Comparison of ENCODE assay signal across 9 cellular contexts in the genomic region with DNA sequence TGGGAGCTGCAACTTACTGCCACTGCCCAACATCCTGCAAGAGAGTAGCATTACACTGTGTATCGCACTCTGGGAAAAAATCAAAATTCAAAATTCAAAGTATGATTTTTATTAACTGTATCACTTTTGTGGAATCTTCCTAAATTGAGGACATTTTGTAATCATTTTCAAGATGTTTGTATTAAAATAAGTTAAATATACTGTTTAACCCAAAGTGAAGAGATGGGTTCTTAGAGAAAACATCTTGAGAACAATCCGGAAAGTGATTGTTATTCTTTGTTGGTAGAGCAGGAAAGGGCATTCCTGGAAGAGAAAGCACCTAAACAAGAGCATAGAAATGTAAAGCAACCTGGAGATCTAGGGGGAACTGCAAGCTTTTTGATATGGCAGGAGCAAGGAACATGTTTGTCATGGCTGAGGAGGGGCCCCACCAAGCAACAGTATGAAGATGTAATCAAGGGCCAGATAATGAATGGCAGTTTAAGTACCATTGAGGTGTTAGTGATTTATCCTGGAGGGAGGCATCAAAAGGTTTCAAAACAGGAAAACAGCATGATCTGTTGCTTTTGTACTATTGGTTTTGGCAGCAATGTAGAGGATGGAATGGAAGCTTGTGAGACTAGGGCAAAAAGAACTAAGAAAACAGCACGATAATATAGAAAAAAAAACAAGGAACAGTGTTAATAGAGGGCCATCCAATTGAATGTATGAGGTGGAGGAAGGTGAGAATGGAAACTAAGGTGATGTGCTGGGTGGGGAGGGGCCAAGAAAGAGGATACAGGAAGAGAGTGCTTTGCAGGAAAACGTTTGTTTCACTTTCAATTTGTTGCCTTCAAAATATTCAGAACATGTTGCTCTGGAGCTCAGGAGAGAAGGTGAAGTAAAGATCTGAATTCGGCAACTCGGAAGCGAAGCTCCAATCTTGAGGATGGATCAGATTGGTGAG. TPM values are rescaled to one million over a fixed set of nuclear protein-coding genes. Genes with fewer than 3 reads are reported as not detected.
A peak's percentile ranks its signal among the peaks of the same experiment; 100 is the strongest.
DNase-seq lines count a peak whose midpoint lies in the region; ATAC-seq and TF ChIP-seq lines count a peak whose summit lies in the region.
"Had no signal": no experiment of that assay in that cellular context is flagged by ENCODE, and none has a peak within 500 bp of the region (broad histone marks: within the 10 kb centered on the region; RNA-seq: fewer than 3 reads in every experiment).

No MANE protein-coding gene starts in this region.

- peak overlapping the region; percentile 93 for H3K27ac Mint-ChIP-seq in stimulated activated naive B cell treated with anti-CD40 and anti-IgM and Interleukin-4, amounts not matched to agents 10 μg/mL and 1 μg/mL and 100 μg/mL, for 72 hours

- no peak for ATAC-seq in HCT116
- ATAC-seq in stimulated activated naive B cell treated with anti-CD40 and anti-IgM and Interleukin-4, amounts not matched to agents 10 μg/mL and 1 μg/mL and 100 μg/mL, for 72 hours (replicated peaks): peak; percentile 83 to 89

- no peak for TF ChIP-seq RAD21 in HCT116 (IDR thresholded peaks at IDR 0.05; ENCODE audit: low read depth)

- H3K79me2 ChIP-seq in HCT116 (ENCODE audit: insufficient read depth, low read length): no peaks in the 10 kb centered on the region

- no peaks in the 10 kb centered on the region for H4K20me1 ChIP-seq in HCT116 (ENCODE audit: insufficient read depth)

- H3K9ac ChIP-seq in HCT116 (ENCODE audit: low read length): no peak overlapping the region
- H3K9ac ChIP-seq in iPS-15b (ENCODE audit: low read depth, low read length): peak overlapping the region; percentile 55

- CTCF ChIA-PET in HCT116 (lab: Charles Lee): no interaction called here

- BruUV-seq in HCT116 (replicated peaks; lab: Mats Ljungman, UMichigan): no TSS peak

- H3K4me1 ChIP-seq in HCT116 (ENCODE audit: control insufficient read depth in 1 of 2, insufficient read depth in 2 of 2, low read length in 2 of 2) (peaks cover 0 to 7% of the 10 kb centered on the region in 2 experiments; a peak in 1 of 4 replicates), iPS-15b (ENCODE audit: control insufficient read depth, insufficient read depth, low read length) (peaks cover 19% of the 10 kb centered on the region)

- TF ChIP-seq POLR2A in HCT116 (IDR thresholded peaks at IDR 0.05; ENCODE audit: borderline replicate concordance, extremely low read depth, insufficient read depth, insufficient read length) (no peak), NB4 (IDR thresholded peaks at IDR 0.05; ENCODE audit: extremely low read depth, insufficient read length) (no peak)

- POLR2A ChIA-PET in HCT116 (lab: Charles Lee): no interaction called here

- H3K4me1 Mint-ChIP-seq in stimulated activated naive B cell treated with anti-CD40 and anti-IgM and Interleukin-4, amounts not matched to agents 10 μg/mL and 1 μg/mL and 100 μg/mL, for 72 hours: peaks cover 8 to 15% of the 10 kb centered on the region in 2 donors

- H3K36me3 ChIP-seq in HCT116 (ENCODE audit: control insufficient read depth in 1 of 2, insufficient read depth in 2 of 2, low read length in 2 of 2): no peaks in the 10 kb centered on the region
- no peaks in the 10 kb centered on the region for H3K36me3 ChIP-seq in iPS-15b (ENCODE audit: control insufficient read depth, insufficient read depth, low read length)

- H3K9me3 Mint-ChIP-seq in stimulated activated naive B cell treated with anti-CD40 and anti-IgM and Interleukin-4, amounts not matched to agents 10 μg/mL and 1 μg/mL and 100 μg/mL, for 72 hours: no peaks in the 10 kb centered on the region

- intact Hi-C loops in HCT116 (cut with micrococcal nuclease): no loop called here

- TF ChIP-seq CTCF in HCT116 (IDR thresholded peaks at IDR 0.05 in 2 of 3, conservative IDR thresholded peaks at IDR 0.05 in 1 of 3; ENCODE audit: borderline replicate concordance in 1 of 3, insufficient read depth in 1 of 3, low read depth in 2 of 3, low read length in 2 of 3) (no peak), NB4 (IDR thresholded peaks at IDR 0.05; ENCODE audit: low read depth, low read length) (no peak)

- peak overlapping the region; percentile 27 for H2AFZ ChIP-seq in HCT116 (ENCODE audit: low read depth, low read length, poor library complexity, severe bottlenecking)

- no peak overlapping the region for H3K27ac ChIP-seq in HCT116 (ENCODE audit: low read depth, low read length)
- H3K27ac ChIP-seq: C4-2B had no signal

- H3K9me2 ChIP-seq in HCT116 (ENCODE audit: insufficient read depth): no peaks in the 10 kb centered on the region

- no peaks in the 10 kb centered on the region for H3K27me3 ChIP-seq in HCT116 (ENCODE audit: insufficient read depth, low read length)
- H3K27me3 ChIP-seq in iPS-15b (ENCODE audit: control insufficient read depth, insufficient read depth, low read length): no peaks in the 10 kb centered on the region

- H3K4me3 ChIP-seq in HCT116 (replicated peaks in 1 of 2; ENCODE audit: low read depth in 1 of 2, low read length in 2 of 2) (no peak overlapping the region), NB4 (ENCODE audit: low read depth, low read length) (peak overlapping the region; percentile 61), iPS-15b (ENCODE audit: low read depth, low read length) (peak overlapping the region; percentile 52)

- DNase-seq in NCI-H2107 treated with DMSO at 0.1 percent for 48 hours (lab: John Stamatoyannopoulos, UW; ENCODE audit: unreplicated experiment): peak; percentile 43
- no peak for DNase-seq in NCI-H2107 (lab: John Stamatoyannopoulos, UW)
- no peak for DNase-seq in HCT116 (ENCODE audit: low read depth, low spot score)
- DNase-seq in NB4 (ENCODE audit: low read depth): peak; percentile 43
- DNase-seq in activated gamma-delta T cell treated with anti-CD3 and anti-CD28 coated beads, Interleukin-2, amount 50 U/mL, for 16 hours (ENCODE audit: low read depth): peak; percentile 15
- no peak for DNase-seq in stimulated activated naive B cell treated with anti-CD40 and anti-IgM and Interleukin-4, amounts not matched to agents 10 μg/mL and 1 μg/mL and 100 μg/mL, for 72 hours
- DNase-seq in anterior cingulate cortex (lab: John Stamatoyannopoulos, UW): no peak

- peaks cover 0 to 7% of the 10 kb centered on the region in 2 donors for H3K36me3 Mint-ChIP-seq in stimulated activated naive B cell treated with anti-CD40 and anti-IgM and Interleukin-4, amounts not matched to agents 10 μg/mL and 1 μg/mL and 100 μg/mL, for 72 hours

- peak overlapping the region; percentile 84 to 94 for H3K4me3 Mint-ChIP-seq in stimulated activated naive B cell treated with anti-CD40 and anti-IgM and Interleukin-4, amounts not matched to agents 10 μg/mL and 1 μg/mL and 100 μg/mL, for 72 hours

- H3K4me2 ChIP-seq in HCT116 (ENCODE audit: low read length): peak overlapping the region; percentile 35

- no peaks in the 10 kb centered on the region for H3K9me3 ChIP-seq in HCT116 (ENCODE audit: control insufficient read depth in 1 of 2, insufficient read depth in 1 of 2, low read depth in 1 of 2, low read length in 2 of 2)
- no peaks in the 10 kb centered on the region for H3K9me3 ChIP-seq in iPS-15b (ENCODE audit: control insufficient read depth, insufficient read depth, low read length)

- RAD21 ChIA-PET in HCT116 (lab: Charles Lee; ENCODE audit: low non-redundant PET in 1 of 2, low total read pairs in 2 of 2, uncharacterized antibody in 2 of 2, unreplicated experiment in 2 of 2): no interaction called here

- H3K27me3 Mint-ChIP-seq in stimulated activated naive B cell treated with anti-CD40 and anti-IgM and Interleukin-4, amounts not matched to agents 10 μg/mL and 1 μg/mL and 100 μg/mL, for 72 hours: peaks cover 4 to 6% of the 10 kb centered on the region in 2 donors

TF ChIP-seq in HCT116, 20 proteins besides CTCF, POLR2A, EP300 and RAD21:
- TF ChIP-seq JUND (IDR thresholded peaks at IDR 0.05) (no peak), ZNF274 (IDR thresholded peaks at IDR 0.05; ENCODE audit: low read depth, low read length) (no peak), POLR2AphosphoS5 (IDR thresholded peaks at IDR 0.05; ENCODE audit: low read depth, low read length) (no peak), ELF1 (IDR thresholded peaks at IDR 0.05; ENCODE audit: borderline replicate concordance, low read depth) (no peak), EZH2phosphoT487 (IDR thresholded peaks at IDR 0.05; ENCODE audit: borderline replicate concordance) (no peak), EGR1 (IDR thresholded peaks at IDR 0.05; ENCODE audit: low read depth) (no peak), SIN3A (IDR thresholded peaks at IDR 0.05; ENCODE audit: low read depth) (no peak), SP1 (IDR thresholded peaks at IDR 0.05; ENCODE audit: low read depth) (no peak)
- TF ChIP-seq, protein P1, sequence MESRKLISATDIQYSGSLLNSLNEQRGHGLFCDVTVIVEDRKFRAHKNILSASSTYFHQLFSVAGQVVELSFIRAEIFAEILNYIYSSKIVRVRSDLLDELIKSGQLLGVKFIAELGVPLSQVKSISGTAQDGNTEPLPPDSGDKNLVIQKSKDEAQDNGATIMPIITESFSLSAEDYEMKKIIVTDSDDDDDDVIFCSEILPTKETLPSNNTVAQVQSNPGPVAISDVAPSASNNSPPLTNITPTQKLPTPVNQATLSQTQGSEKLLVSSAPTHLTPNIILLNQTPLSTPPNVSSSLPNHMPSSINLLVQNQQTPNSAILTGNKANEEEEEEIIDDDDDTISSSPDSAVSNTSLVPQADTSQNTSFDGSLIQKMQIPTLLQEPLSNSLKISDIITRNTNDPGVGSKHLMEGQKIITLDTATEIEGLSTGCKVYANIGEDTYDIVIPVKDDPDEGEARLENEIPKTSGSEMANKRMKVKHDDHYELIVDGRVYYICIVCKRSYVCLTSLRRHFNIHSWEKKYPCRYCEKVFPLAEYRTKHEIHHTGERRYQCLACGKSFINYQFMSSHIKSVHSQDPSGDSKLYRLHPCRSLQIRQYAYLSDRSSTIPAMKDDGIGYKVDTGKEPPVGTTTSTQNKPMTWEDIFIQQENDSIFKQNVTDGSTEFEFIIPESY (IDR thresholded peaks at IDR 0.05; ENCODE audit: extremely low read depth, insufficient replicate concordance, low read length): no peak

RNA-seq across cellular contexts. Expression of a gene that starts 14.2 kb away (rescaled TPM):
- 28.5 TPM for total RNA-seq in HCT116 (2021; ENCODE audit: unreplicated experiment)
- 14.2 and 24.3 TPM in 2 replicates for polyA plus RNA-seq in HCT116 (2012)

RNA-seq across cellular contexts. Expression of a gene that starts 38.5 kb away (rescaled TPM):
- total RNA-seq in HCT116 (2021; ENCODE audit: unreplicated experiment): 0.93 TPM
- polyA plus RNA-seq in HCT116 (2012): 0.26 and 0.39 TPM in 2 replicates

Comparison
In these comparisons a context has a peak if more than half of its experiments do, and no peak if none do; other contexts are left out.
1. DNase-seq: peak in NCI-H2107 treated with DMSO at 0.1 percent for 48 hours (single experiment), NB4 (single experiment) and activated gamma-delta T cell treated with anti-CD3 and anti-CD28 coated beads, Interleukin-2, amount 50 U/mL, for 16 hours (single experiment); none in NCI-H2107 (single experiment), HCT116 (single experiment), stimulated activated naive B cell treated with anti-CD40 and anti-IgM and Interleukin-4, amounts not matched to agents 10 μg/mL and 1 μg/mL and 100 μg/mL, for 72 hours (single experiment) and anterior cingulate cortex (0 of 58).
2. H3K4me3 ChIP-seq: peak in NB4 (single experiment) and iPS-15b (single experiment); none in HCT116 (0 of 2).